9 cellular contexts compared by ENCODE assay signal in genomic region chr11:14577835-14578529, GRCh38. TPM values are rescaled to one million over a fixed set of nuclear protein-coding genes. Genes with fewer than 3 reads are reported as not detected.
A peak's percentile ranks its signal among the peaks of the same experiment; 100 is the strongest.
DNase-seq lines count a peak whose midpoint lies in the region; ATAC-seq lines count a peak whose summit lies in the region.
"Had no signal": no experiment of that assay in that cellular context is flagged by ENCODE, and none has a peak within 500 bp of the region (broad histone marks: within the 10 kb centered on the region; RNA-seq: fewer than 3 reads in every experiment).

No MANE protein-coding gene starts in this region.

- intact Hi-C loops in activated T-helper 2 cell treated with anti-CD3 and anti-CD28 coated beads, Interferon-gamma antibody, Interleukin-2, Interleukin-4, amounts not matched to agents 10 μg/mL and 5 μg/mL and 100 μg/mL, durations not matched to agents 14 hours and 24 hours and 36 hours (cut with micrococcal nuclease), result loop anchor here (1.0 to 5.0 kb wide), 8 partner anchors 34 to 313 kb away; partner anchors contain the start of gene PSMA1

- peak overlapping the region; percentile 14 for H3K4me3 Mint-ChIP-seq in activated CD4-positive, alpha-beta T cell treated with anti-CD3 and anti-CD28 coated beads, Interleukin-2, amount 10 ng/mL, durations not matched to agents 7 days and 5 days
- H3K4me3 Mint-ChIP-seq in activated T-helper 2 cell treated with anti-CD3 and anti-CD28 coated beads, Interferon-gamma antibody, Interleukin-2, Interleukin-4, amounts not matched to agents 10 μg/mL and 5 μg/mL and 100 μg/mL, durations not matched to agents 14 hours and 24 hours and 36 hours (ENCODE audit: low read depth), result peak overlapping the region; percentile 42
- peak overlapping the region in 1 of 2 donors; percentile 18 for H3K4me3 Mint-ChIP-seq in stimulated activated naive B cell treated with anti-CD40 and anti-IgM and Interleukin-4, amounts not matched to agents 10 μg/mL and 1 μg/mL and 100 μg/mL, for 72 hours

- H3K9me3 Mint-ChIP-seq in activated CD4-positive, alpha-beta T cell treated with anti-CD3 and anti-CD28 coated beads, Interleukin-2, amount 10 ng/mL, durations not matched to agents 7 days and 5 days, result peaks cover 41% of the 10 kb centered on the region
- peaks cover 43% of the 10 kb centered on the region for H3K9me3 Mint-ChIP-seq in activated T-helper 2 cell treated with anti-CD3 and anti-CD28 coated beads, Interferon-gamma antibody, Interleukin-2, Interleukin-4, amounts not matched to agents 10 μg/mL and 5 μg/mL and 100 μg/mL, durations not matched to agents 14 hours and 24 hours and 36 hours
- peaks cover 0 to 5% of the 10 kb centered on the region in 2 donors for H3K9me3 Mint-ChIP-seq in stimulated activated naive B cell treated with anti-CD40 and anti-IgM and Interleukin-4, amounts not matched to agents 10 μg/mL and 1 μg/mL and 100 μg/mL, for 72 hours

- H3K4me1 Mint-ChIP-seq in activated CD4-positive, alpha-beta T cell treated with anti-CD3 and anti-CD28 coated beads, Interleukin-2, amount 10 ng/mL, durations not matched to agents 7 days and 5 days, result peaks cover 55% of the 10 kb centered on the region
- peaks cover 41% of the 10 kb centered on the region for H3K4me1 Mint-ChIP-seq in activated T-helper 2 cell treated with anti-CD3 and anti-CD28 coated beads, Interferon-gamma antibody, Interleukin-2, Interleukin-4, amounts not matched to agents 10 μg/mL and 5 μg/mL and 100 μg/mL, durations not matched to agents 14 hours and 24 hours and 36 hours (ENCODE audit: low read depth)
- H3K4me1 Mint-ChIP-seq in stimulated activated naive B cell treated with anti-CD40 and anti-IgM and Interleukin-4, amounts not matched to agents 10 μg/mL and 1 μg/mL and 100 μg/mL, for 72 hours, result peaks cover 16 to 31% of the 10 kb centered on the region in 2 donors

- ATAC-seq in HG03175 (IDR thresholded peaks at IDR 0.05; ENCODE audit: unreplicated experiment) (peak; percentile 35), GM19455 (IDR thresholded peaks at IDR 0.05; ENCODE audit: unreplicated experiment) (no peak), GM21515 (IDR thresholded peaks at IDR 0.05; ENCODE audit: unreplicated experiment) (no peak)
- peak; percentile 38 to 50 for ATAC-seq in stimulated activated naive B cell treated with anti-CD40 and anti-IgM and Interleukin-4, amounts not matched to agents 10 μg/mL and 1 μg/mL and 100 μg/mL, for 72 hours (replicated peaks)

- POLR2A ChIA-PET in activated CD4-positive, alpha-beta T cell treated with anti-CD3 and anti-CD28 coated beads, Interleukin-2, amount 10 ng/mL, durations not matched to agents 7 days and 5 days (lab: Charles Lee), result interaction anchor here (1.1 kb wide), 1 partner anchor 66 kb away, joined by 5 read pairs; no protein-coding TSS in a partner anchor

- H3K36me3 Mint-ChIP-seq in activated CD4-positive, alpha-beta T cell treated with anti-CD3 and anti-CD28 coated beads, Interleukin-2, amount 10 ng/mL, durations not matched to agents 7 days and 5 days (ENCODE audit: low read depth), result peaks cover 75% of the 10 kb centered on the region
- peaks cover 80% of the 10 kb centered on the region for H3K36me3 Mint-ChIP-seq in activated T-helper 2 cell treated with anti-CD3 and anti-CD28 coated beads, Interferon-gamma antibody, Interleukin-2, Interleukin-4, amounts not matched to agents 10 μg/mL and 5 μg/mL and 100 μg/mL, durations not matched to agents 14 hours and 24 hours and 36 hours (ENCODE audit: low read depth)
- peaks cover 3% of the 10 kb centered on the region in 2 donors for H3K36me3 Mint-ChIP-seq in stimulated activated naive B cell treated with anti-CD40 and anti-IgM and Interleukin-4, amounts not matched to agents 10 μg/mL and 1 μg/mL and 100 μg/mL, for 72 hours

- H3K27ac Mint-ChIP-seq in activated CD4-positive, alpha-beta T cell treated with anti-CD3 and anti-CD28 coated beads, Interleukin-2, amount 10 ng/mL, durations not matched to agents 7 days and 5 days, result peak overlapping the region; percentile 92
- H3K27ac Mint-ChIP-seq in activated T-helper 2 cell treated with anti-CD3 and anti-CD28 coated beads, Interferon-gamma antibody, Interleukin-2, Interleukin-4, amounts not matched to agents 10 μg/mL and 5 μg/mL and 100 μg/mL, durations not matched to agents 14 hours and 24 hours and 36 hours, result peak overlapping the region; percentile 87
- peak overlapping the region; percentile 63 for H3K27ac Mint-ChIP-seq in stimulated activated naive B cell treated with anti-CD40 and anti-IgM and Interleukin-4, amounts not matched to agents 10 μg/mL and 1 μg/mL and 100 μg/mL, for 72 hours

- H3K27me3 Mint-ChIP-seq in activated CD4-positive, alpha-beta T cell treated with anti-CD3 and anti-CD28 coated beads, Interleukin-2, amount 10 ng/mL, durations not matched to agents 7 days and 5 days, result no peaks in the 10 kb centered on the region
- no peaks in the 10 kb centered on the region for H3K27me3 Mint-ChIP-seq in activated T-helper 2 cell treated with anti-CD3 and anti-CD28 coated beads, Interferon-gamma antibody, Interleukin-2, Interleukin-4, amounts not matched to agents 10 μg/mL and 5 μg/mL and 100 μg/mL, durations not matched to agents 14 hours and 24 hours and 36 hours (ENCODE audit: low read depth)
- no peaks in the 10 kb centered on the region for H3K27me3 Mint-ChIP-seq in stimulated activated naive B cell treated with anti-CD40 and anti-IgM and Interleukin-4, amounts not matched to agents 10 μg/mL and 1 μg/mL and 100 μg/mL, for 72 hours

- CTCF ChIA-PET in activated CD4-positive, alpha-beta T cell treated with anti-CD3 and anti-CD28 coated beads, Interleukin-2, amount 10 ng/mL, durations not matched to agents 7 days and 5 days (lab: Charles Lee), result interaction anchor here (1.0 to 2.1 kb wide), 12 partner anchors 8 to 285 kb away, joined by 3 to 6 read pairs (median 4); no protein-coding TSS in a partner anchor

- DNase-seq in activated CD4-positive, alpha-beta T cell treated with anti-CD3 and anti-CD28 coated beads, Interleukin-2, amount 10 ng/mL, durations not matched to agents 7 days and 5 days, result peak; percentile 20
- DNase-seq in activated CD4-positive, alpha-beta T cell treated with anti-CD3 and anti-CD28 coated beads, Interleukin-2, amount 50 U/mL, for 48 hours, result no peak
- no peak for DNase-seq in activated T-helper 2 cell treated with anti-CD3 and anti-CD28 coated beads, Interferon-gamma antibody, Interleukin-2, Interleukin-4, amounts not matched to agents 10 μg/mL and 5 μg/mL and 100 μg/mL, durations not matched to agents 14 hours and 24 hours and 36 hours (ENCODE audit: low spot score)
- no peak for DNase-seq in stimulated activated naive B cell treated with anti-CD40 and anti-IgM and Interleukin-4, amounts not matched to agents 10 μg/mL and 1 μg/mL and 100 μg/mL, for 72 hours
- no peak for DNase-seq in NCI-H187 (lab: John Stamatoyannopoulos, UW)
- DNase-seq: amniotic stem cell had no signal

RNA-seq across cellular contexts. Expression of gene PSMA1, which starts 57.8 kb away (rescaled TPM):
- 100 to 1,000 TPM; 183 to 195 TPM for total RNA-seq in activated CD4-positive, alpha-beta T cell treated with anti-CD3 and anti-CD28 coated beads, Interleukin-2, amount 10 ng/mL, durations not matched to agents 7 days and 5 days
- 319 and 329 TPM in 2 replicates for total RNA-seq in activated T-helper 2 cell treated with anti-CD3 and anti-CD28 coated beads, Interferon-gamma antibody, Interleukin-2, Interleukin-4, amounts not matched to agents 10 μg/mL and 5 μg/mL and 100 μg/mL, durations not matched to agents 14 hours and 24 hours and 36 hours

Comparison
In these comparisons a context has a peak if more than half of its experiments do, and no peak if none do; other contexts are left out.
1. ATAC-seq: peak in HG03175 (single experiment) and stimulated activated naive B cell treated with anti-CD40 and anti-IgM and Interleukin-4, amounts not matched to agents 10 μg/mL and 1 μg/mL and 100 μg/mL, for 72 hours (2 of 2); none in GM19455 (single experiment) and GM21515 (single experiment).
2. Peak in every context shown above with its lines, with median percentiles within 50 percentile points of each other: H3K27ac Mint-ChIP-seq.